ENCODE assay signal across 19 cellular contexts in genomic region chr6:40933864-40934263, GRCh38.
"Had no signal": no experiment of that assay in that cellular context is flagged by ENCODE, and none has a peak within 500 bp of the region (broad histone marks: within the 10 kb centered on the region; RNA-seq: fewer than 3 reads in every experiment).

No MANE protein-coding gene starts in this region.

- H3K4me3 ChIP-seq: lung, mucosa of descending colon, prostate gland, right atrium auricular region, spleen, thoracic aorta, tibial nerve, upper lobe of left lung had no signal

- H3K9me3 ChIP-seq: mucosa of descending colon, neutrophil, prostate gland, right atrium auricular region, spleen, thoracic aorta, tibial nerve, upper lobe of left lung had no signal

- H3K27ac ChIP-seq: neutrophil, prostate gland, spleen, thoracic aorta, tibial nerve, upper lobe of left lung had no signal

- ATAC-seq: effector memory CD8-positive, alpha-beta T cell; left lobe of liver; mucosa of descending colon; natural killer cell treated with Interleukin-12 subunit alpha and Interleukin-12 subunit beta and Interleukin-15 and Interleukin-18, amount 100 ng/mL, for 72 hours; sciatic nerve; stimulated activated memory B cell treated with anti-CD40 and anti-IgM and Interleukin-4, amounts not matched to agents 10 μg/mL and 1 μg/mL and 100 μg/mL, for 72 hours had no signal

- DNase-seq: cortex of kidney; effector memory CD8-positive, alpha-beta T cell; erythroblast; head of caudate nucleus; mucosa of descending colon; naive B cell; spleen; stimulated activated CD4-positive, alpha-beta T cell treated with anti-CD3 and anti-CD28 coated beads, Interleukin-4, amount 100 ng/mL, for 4 hours; upper lobe of left lung had no signal

- H3K27me3 ChIP-seq: neutrophil, right atrium auricular region, spleen, tibial nerve, upper lobe of left lung had no signal

- H3K36me3 ChIP-seq: neutrophil, prostate gland, right atrium auricular region, spleen, thoracic aorta, tibial nerve, upper lobe of left lung had no signal

- H3K4me1 ChIP-seq: prostate gland, spleen, tibial nerve, upper lobe of left lung had no signal
